Comparison of ENCODE assay signal across 19 cellular contexts in genomic region chr1:222914861-222915632, GRCh38.
A peak's percentile ranks its signal among the peaks of the same experiment; 100 is the strongest.
DNase-seq lines count a peak whose midpoint lies in the region; ATAC-seq, FAIRE-seq and TF ChIP-seq lines count a peak whose summit lies in the region.
"Had no signal": no experiment of that assay in that cellular context is flagged by ENCODE, and none has a peak within 500 bp of the region (broad histone marks: within the 10 kb centered on the region; RNA-seq: fewer than 3 reads in every experiment).

No MANE protein-coding gene starts in this region.

- H3K4me2 ChIP-seq in endothelial cell of umbilical vein (ENCODE audit: insufficient read depth, low read length) = no peak overlapping the region

- intact Hi-C loops in endothelial cell of umbilical vein (cut with micrococcal nuclease) = no loop called here

- FAIRE-seq in endothelial cell of umbilical vein (lab: Jason Lieb, UNC) = no peak

- H3K27ac ChIP-seq in ACC112 (ENCODE audit: low read depth, low read length) (peak overlapping the region; percentile 55), endothelial cell of umbilical vein (ENCODE audit: insufficient read depth, low read depth, low read length) (no peak overlapping the region)
- H3K27ac ChIP-seq: right lobe of liver, uterus had no signal

- no peaks in the 10 kb centered on the region for H4K20me1 ChIP-seq in endothelial cell of umbilical vein (replicated peaks; ENCODE audit: control insufficient read depth, extremely low read depth, insufficient read depth, low read length)

- no peaks in the 10 kb centered on the region for H3K9me3 ChIP-seq in endothelial cell of umbilical vein (replicated peaks; ENCODE audit: control insufficient read depth, insufficient read depth, low read length)
- H3K9me3 ChIP-seq: right lobe of liver had no signal

- no peak for TF ChIP-seq POLR2A in endothelial cell of umbilical vein (IDR thresholded peaks at IDR 0.05; ENCODE audit: low read depth, low read length)

- H3K9me1 ChIP-seq in endothelial cell of umbilical vein (replicated peaks; ENCODE audit: control insufficient read depth, extremely low read depth, insufficient read depth, low read length) = no peaks in the 10 kb centered on the region

- H2AFZ ChIP-seq in ACC112 (ENCODE audit: low read length, unreplicated experiment) (no peak overlapping the region), endothelial cell of umbilical vein (ENCODE audit: low read depth, low read length) (no peak overlapping the region)

- POLR2A ChIA-PET in endothelial cell of umbilical vein (lab: Charles Lee) = no interaction called here

- peak; percentile 49 for DNase-seq in HS-5 (ENCODE audit: low read depth)
- DNase-seq in endothelial cell of umbilical vein (ENCODE audit: low read depth, low spot score) = peak; percentile 28
- DNase-seq in lung microvascular endothelial cell (ENCODE audit: low read depth in 2 of 2) = peak; percentile 23 to 57
- DNase-seq in NK-92 (lab: John Stamatoyannopoulos, UW; ENCODE audit: unreplicated experiment) = no peak
- DNase-seq: activated B cell treated with CpG ODN at 0.5 μM for 24 hours; activated naive CD4-positive, alpha-beta T cell treated with anti-CD3 and anti-CD28 coated beads for 36 hours; effector memory CD8-positive, alpha-beta T cell; hypothalamus; naive thymus-derived CD8-positive, alpha-beta T cell; NCI-H446 treated with DMSO at 0.1 percent for 48 hours; OCI-M1; right lobe of liver; stimulated activated naive B cell treated with anti-CD40 and anti-IgM and Interleukin-4, amounts not matched to agents 10 μg/mL and 1 μg/mL and 100 μg/mL, for 72 hours; SW 1271; uterus had no signal

- H3K4me3 ChIP-seq in ACC112 (ENCODE audit: low read depth, low read length) = no peak overlapping the region
- H3K4me3 ChIP-seq in endothelial cell of umbilical vein (replicated peaks in 1 of 3; ENCODE audit: insufficient read depth in 1 of 3, low read depth in 1 of 3, low read length in 3 of 3) = no peak overlapping the region
- H3K4me3 ChIP-seq: right lobe of liver, uterus had no signal

- BruUV-seq in endothelial cell of umbilical vein (replicated peaks; lab: Mats Ljungman, UMichigan) = no TSS peak

- no peak overlapping the region for H3K9ac ChIP-seq in endothelial cell of umbilical vein (replicated peaks; ENCODE audit: extremely low read depth, insufficient read depth, low read length)

- H3K27me3 ChIP-seq in ACC112 (ENCODE audit: insufficient read depth, low read length) (no peaks in the 10 kb centered on the region), endothelial cell of umbilical vein (ENCODE audit: control insufficient read depth in 2 of 2, insufficient read depth in 2 of 2, low read length in 2 of 2) (no peaks in the 10 kb centered on the region)
- H3K27me3 ChIP-seq: right lobe of liver, uterus had no signal

- dilution Hi-C loops in endothelial cell of umbilical vein (cut with MboI; ENCODE audit: extremely low pct_ligation_motif_present, low sequenced_read_pairs) = no loop called here

- H3K4me1 ChIP-seq in ACC112 (ENCODE audit: control insufficient read depth, insufficient read depth, low read length, unreplicated experiment) = peaks cover 50% of the 10 kb centered on the region
- H3K4me1 ChIP-seq in endothelial cell of umbilical vein (ENCODE audit: control insufficient read depth, extremely low read depth, insufficient read depth, low read length) = peaks cover 6% of the 10 kb centered on the region
- H3K4me1 ChIP-seq: right lobe of liver, uterus had no signal

- ATAC-seq in GM19351 (IDR thresholded peaks at IDR 0.05; ENCODE audit: unreplicated experiment) (no peak), GM18498 (IDR thresholded peaks at IDR 0.05; ENCODE audit: unreplicated experiment) (no peak), HG03159 (IDR thresholded peaks at IDR 0.05; ENCODE audit: unreplicated experiment) (no peak)
- ATAC-seq: effector memory CD8-positive, alpha-beta T cell; naive thymus-derived CD8-positive, alpha-beta T cell; stimulated activated naive B cell treated with anti-CD40 and anti-IgM and Interleukin-4, amounts not matched to agents 10 μg/mL and 1 μg/mL and 100 μg/mL, for 72 hours had no signal

- H3K36me3 ChIP-seq in ACC112 (ENCODE audit: insufficient read depth, low read length) = no peaks in the 10 kb centered on the region
- H3K36me3 ChIP-seq in endothelial cell of umbilical vein (ENCODE audit: control insufficient read depth in 2 of 2, extremely low read depth in 1 of 2, insufficient read depth in 2 of 2, low read length in 2 of 2) = no peaks in the 10 kb centered on the region
- H3K36me3 ChIP-seq: right lobe of liver, uterus had no signal

- CTCF ChIA-PET in endothelial cell of umbilical vein (lab: Charles Lee) = interaction anchor here (0.8 to 1.2 kb wide), 2 partner anchors 18 to 23 kb away, joined by 3 to 4 read pairs; no protein-coding TSS in a partner anchor

- no peak for TF ChIP-seq CTCF in endothelial cell of umbilical vein (IDR thresholded peaks at IDR 0.05; ENCODE audit: extremely low read depth in 1 of 2, insufficient read depth in 1 of 2, low read depth in 1 of 2, low read length in 2 of 2)

- H3K79me2 ChIP-seq in ACC112 (ENCODE audit: control insufficient read depth, insufficient read depth, low read length, unreplicated experiment) = no peaks in the 10 kb centered on the region
- H3K79me2 ChIP-seq in endothelial cell of umbilical vein (ENCODE audit: control insufficient read depth, insufficient read depth, low read length) = no peaks in the 10 kb centered on the region

TF ChIP-seq in endothelial cell of umbilical vein, 7 proteins besides CTCF, POLR2A, EP300 and RAD21:
- TF ChIP-seq GATA2 (IDR thresholded peaks at IDR 0.05; ENCODE audit: insufficient read depth, insufficient read length, low read depth, low read length) (peak; percentile 9), MYC (IDR thresholded peaks at IDR 0.05; ENCODE audit: low read depth, low read length) (no peak), FOS (IDR thresholded peaks at IDR 0.05; ENCODE audit: borderline replicate concordance, insufficient read depth, low read length) (no peak)
